ENCODE assay signal across 10 cellular contexts in the genomic region with DNA sequence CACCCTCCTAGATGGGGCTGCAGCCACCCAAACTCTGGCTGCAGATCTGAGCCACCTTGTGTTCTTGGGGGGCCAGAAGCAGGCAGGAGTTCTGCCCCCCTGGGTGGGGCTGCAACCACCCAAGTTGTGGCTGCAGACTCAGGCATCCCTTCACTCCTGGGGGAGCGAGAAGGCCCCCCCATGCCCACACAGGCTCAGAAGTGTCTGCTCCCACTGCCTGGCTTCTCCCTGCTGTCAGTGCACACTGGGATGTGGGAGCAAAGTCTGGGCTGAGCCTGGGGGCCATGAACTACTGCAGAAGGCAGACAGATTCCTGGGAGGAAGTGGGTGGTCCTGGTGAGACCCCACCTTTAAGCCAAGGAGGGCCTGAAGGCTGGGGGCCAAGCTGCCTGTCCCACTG. TPM values are rescaled to one million over a fixed set of nuclear protein-coding genes. Genes with fewer than 3 reads are reported as not detected.
"Had no signal": no experiment of that assay in that cellular context is flagged by ENCODE, and none has a peak within 500 bp of the region (broad histone marks: within the 10 kb centered on the region; RNA-seq: fewer than 3 reads in every experiment).

No MANE protein-coding gene starts in this region.

- H2AFZ ChIP-seq: GM23248 had no signal

- H3K27ac ChIP-seq: GM23248 had no signal

- DNase-seq: GM23248, GOT3, H7, HFFc6, KG1 had no signal

- H3K4me3 Mint-ChIP-seq: HFFc6 had no signal

- ATAC-seq: HCT116, K562 had no signal

- H3K4me1 ChIP-seq: HAP-1 had no signal

- H3K27ac Mint-ChIP-seq: HFFc6 had no signal

- H3K9me3 Mint-ChIP-seq: HFFc6 had no signal

- H3K9me3 ChIP-seq: HAP-1 had no signal

- H3K36me3 ChIP-seq: HAP-1 had no signal

- H3K9ac ChIP-seq: GM23248 had no signal

- H3K4me3 ChIP-seq: GM23248, HAP-1, K562 had no signal

RNA-seq across cellular contexts. Expression of gene MT1H, which starts 25.6 kb away (rescaled TPM):
- total RNA-seq: GM23248, H4, HFFc6, HT-29, K562 had no signal
- polyA plus RNA-seq: GM23248 had no signal

RNA-seq across cellular contexts. Expression of gene MT1G, which starts 27.4 kb away (rescaled TPM):
- total RNA-seq: GM23248, H4 had no signal

RNA-seq across cellular contexts. Expression of gene MT1F, which starts 37.5 kb away (rescaled TPM):
- total RNA-seq: HFFc6 had no signal
